In genomic region chr4:1797861-1798529, GRCh38 we compare ENCODE assay signal across 14 cellular contexts. TPM values are rescaled to one million over a fixed set of nuclear protein-coding genes. Genes with fewer than 3 reads are reported as not detected.
"Had no signal": no experiment of that assay in that cellular context is flagged by ENCODE, and none has a peak within 500 bp of the region (broad histone marks: within the 10 kb centered on the region; RNA-seq: fewer than 3 reads in every experiment).

No MANE protein-coding gene starts in this region.

- ATAC-seq: lower lobe of right lung; naive thymus-derived CD8-positive, alpha-beta T cell; psoas muscle; SK-N-SH treated with all-trans-retinoic acid at 6 μM for 48 hours; T-helper 17 cell; WTC11 had no signal

- DNase-seq: activated CD4-positive, alpha-beta T cell treated with anti-CD3 and anti-CD28 coated beads for 48 hours; activated naive CD4-positive, alpha-beta T cell treated with anti-CD3 and anti-CD28 coated beads for 36 hours; cortex of kidney; effector CD8-positive, alpha-beta T cell; lower lobe of right lung; naive thymus-derived CD8-positive, alpha-beta T cell; psoas muscle; stimulated activated CD4-positive, alpha-beta T cell treated with anti-CD3 and anti-CD28 coated beads, Interleukin-15, amount 100 ng/mL, for 24 hours; stimulated activated CD4-positive, alpha-beta T cell treated with anti-CD3 and anti-CD28 coated beads, Interleukin-4, amount 100 ng/mL, for 4 hours; T-helper 17 cell; transverse colon had no signal

- H3K36me3 ChIP-seq: lower lobe of right lung, transverse colon had no signal

- H3K4me3 ChIP-seq: lower lobe of right lung, psoas muscle, transverse colon had no signal

- H3K9me3 ChIP-seq: lower lobe of right lung, psoas muscle, transverse colon had no signal

- FAIRE-seq: frontal cortex had no signal

- H3K27ac ChIP-seq: lower lobe of right lung, psoas muscle, transverse colon had no signal

RNA-seq across cellular contexts. Expression of gene FGFR3, which starts 4.9 kb away (rescaled TPM):
- total RNA-seq: naive thymus-derived CD8-positive, alpha-beta T cell had no signal
